ENCODE assay signal across 23 cellular contexts in genomic region chr10:68211635-68212034, GRCh38. TPM values are rescaled to one million over a fixed set of nuclear protein-coding genes. Genes with fewer than 3 reads are reported as not detected.
"Had no signal": no experiment of that assay in that cellular context is flagged by ENCODE, and none has a peak within 500 bp of the region (broad histone marks: within the 10 kb centered on the region; RNA-seq: fewer than 3 reads in every experiment).

No MANE protein-coding gene starts in this region.

- H3K4me2 ChIP-seq: PC-9 had no signal

- H2AFZ ChIP-seq: PC-9 had no signal

- H3K27me3 ChIP-seq: Peyer's patch, SJCRH30 had no signal

- H3K36me3 ChIP-seq: Peyer's patch, SJCRH30 had no signal

- H3K9me3 ChIP-seq: Peyer's patch, SJCRH30 had no signal

- H3K4me1 ChIP-seq: Peyer's patch had no signal

- DNase-seq: KBM-7, MV-4-11, NCI-H1048, NCI-H1105, NCI-H1417, NCI-H146, NCI-H1694 treated with DMSO at 0.1 percent for 48 hours, NCI-H1930, NCI-H2081, NCI-H2107, NCI-H2227 treated with DMSO at 0.1 percent for 48 hours, NCI-H524, NCI-H526 treated with DMSO at 0.1 percent for 48 hours, NCI-H774, PC-9, Peyer's patch, SHP77 treated with DMSO at 0.1 percent for 48 hours, SJCRH30, T-helper 1 cell had no signal

- H3K27ac ChIP-seq: PC-9, Peyer's patch, SJCRH30 had no signal

- H3K4me3 ChIP-seq: PC-9, Peyer's patch, SJCRH30 had no signal

RNA-seq across cellular contexts. Expression of gene ATOH7, which starts 20.3 kb away (rescaled TPM):
- total RNA-seq: HT-29, MCF 10A, PC-9, Right ventricle myocardium inferior, RPMI7951, SJCRH30 had no signal
